Comparison of ENCODE assay signal across 11 cellular contexts in genomic region chr2:200786826-200787225, GRCh38. TPM values are rescaled to one million over a fixed set of nuclear protein-coding genes. Genes with fewer than 3 reads are reported as not detected.
DNase-seq lines count a peak whose midpoint lies in the region; ATAC-seq and TF ChIP-seq lines count a peak whose summit lies in the region.
"Had no signal": no experiment of that assay in that cellular context is flagged by ENCODE, and none has a peak within 500 bp of the region (broad histone marks: within the 10 kb centered on the region; RNA-seq: fewer than 3 reads in every experiment).

No MANE protein-coding gene starts in this region.

- no peak overlapping the region for H3K9ac ChIP-seq in colonic mucosa (ENCODE audit: low read depth in 2 of 2, low read length in 2 of 2)

- H3K4me1 ChIP-seq in colonic mucosa, result no peaks in the 10 kb centered on the region
- peaks cover 0 to 12% of the 10 kb centered on the region in 2 donors for H3K4me1 ChIP-seq in right atrium auricular region

- H3K4me3 Mint-ChIP-seq in nephron, result no peak overlapping the region
- no peak overlapping the region for H3K4me3 Mint-ChIP-seq in WTC11

- no peaks in the 10 kb centered on the region for H3K9me3 ChIP-seq in colonic mucosa
- H3K9me3 ChIP-seq in right atrium auricular region, result no peaks in the 10 kb centered on the region
- H3K9me3 ChIP-seq: upper lobe of left lung had no signal

- peak overlapping the region; percentile 58 to 76 (median 63) for H3K27ac Mint-ChIP-seq in nephron
- H3K27ac Mint-ChIP-seq in WTC11, result no peak overlapping the region

- H3K27me3 ChIP-seq in colonic mucosa, result no peaks in the 10 kb centered on the region
- no peaks in the 10 kb centered on the region for H3K27me3 ChIP-seq in right atrium auricular region
- H3K27me3 ChIP-seq: upper lobe of left lung had no signal

- no peak for TF ChIP-seq CTCF in colonic mucosa (IDR thresholded peaks at IDR 0.05)
- TF ChIP-seq CTCF in nephron (IDR thresholded peaks at IDR 0.05; ENCODE audit: unreplicated experiment in 3 of 3), result no peak
- TF ChIP-seq CTCF in WTC11 (IDR thresholded peaks at IDR 0.05), result no peak
- no peak for TF ChIP-seq CTCF in right atrium auricular region (IDR thresholded peaks at IDR 0.05)

- no peak overlapping the region for H3K4me3 ChIP-seq in colonic mucosa
- H3K4me3 ChIP-seq in right atrium auricular region, result no peak overlapping the region
- H3K4me3 ChIP-seq: upper lobe of left lung had no signal

- CTCF ChIA-PET in WTC11 (lab: Charles Lee), result interaction anchor here (1.6 kb wide), 1 partner anchor 81 kb away, joined by 5 read pairs; no protein-coding TSS in a partner anchor

- H3K27ac ChIP-seq in colonic mucosa (no peak overlapping the region), right atrium auricular region (no peak overlapping the region)

- no peaks in the 10 kb centered on the region for H3K36me3 Mint-ChIP-seq in nephron (ENCODE audit: low read depth)
- no peaks in the 10 kb centered on the region for H3K36me3 Mint-ChIP-seq in WTC11

- TF ChIP-seq POLR2A in erythroblast (IDR thresholded peaks at IDR 0.05; ENCODE audit: low read length), result no peak

- intact Hi-C loops in colonic mucosa (cut with DNase I), result no loop called here

- H3K4me1 Mint-ChIP-seq in nephron (peaks cover 15% of the 10 kb centered on the region), WTC11 (peaks cover 18% of the 10 kb centered on the region)

- ATAC-seq in WTC11 (no peak), HG02970 (IDR thresholded peaks at IDR 0.05; ENCODE audit: low FRiP score, unreplicated experiment) (no peak)

- no peaks in the 10 kb centered on the region for H3K9me3 Mint-ChIP-seq in nephron
- H3K9me3 Mint-ChIP-seq in WTC11, result no peaks in the 10 kb centered on the region

- H3K27me3 Mint-ChIP-seq in nephron (ENCODE audit: low read depth), result peaks cover 3% of the 10 kb centered on the region
- no peaks in the 10 kb centered on the region for H3K27me3 Mint-ChIP-seq in WTC11 (ENCODE audit: low read depth)

- DNase-seq in DMS53 (lab: John Stamatoyannopoulos, UW) (peak; percentile 88), NCI-H1417 treated with DMSO at 0.1 percent for 48 hours (lab: John Stamatoyannopoulos, UW) (peak; percentile 12), colonic mucosa (peak; percentile 44), WTC11 (ENCODE audit: low spot score) (no peak), erythroblast (lab: John Stamatoyannopoulos, UW) (no peak), right atrium auricular region (ENCODE audit: low spot score) (no peak)
- DNase-seq: NCI-H526 treated with DMSO at 0.1 percent for 48 hours, T-helper 9 cell, upper lobe of left lung had no signal

- H3K36me3 ChIP-seq in colonic mucosa, result no peaks in the 10 kb centered on the region
- no peaks in the 10 kb centered on the region for H3K36me3 ChIP-seq in right atrium auricular region
- H3K36me3 ChIP-seq: upper lobe of left lung had no signal

- POLR2A ChIA-PET in WTC11 (lab: Charles Lee), result interaction anchor here (0.9 kb wide), 1 partner anchor 25 kb away, joined by 5 read pairs; no protein-coding TSS in a partner anchor

TF ChIP-seq in WTC11, 78 proteins besides CTCF, POLR2A, EP300 and RAD21:
- TF ChIP-seq FOXK1 (CRISPR knock-in tag; IDR thresholded peaks at IDR 0.05) (no peak), CREB1 (CRISPR knock-in tag; IDR thresholded peaks at IDR 0.05) (no peak), GTF2I (CRISPR knock-in tag; conservative IDR thresholded peaks at IDR 0.05) (no peak)
- TF ChIP-seq, protein P1, sequence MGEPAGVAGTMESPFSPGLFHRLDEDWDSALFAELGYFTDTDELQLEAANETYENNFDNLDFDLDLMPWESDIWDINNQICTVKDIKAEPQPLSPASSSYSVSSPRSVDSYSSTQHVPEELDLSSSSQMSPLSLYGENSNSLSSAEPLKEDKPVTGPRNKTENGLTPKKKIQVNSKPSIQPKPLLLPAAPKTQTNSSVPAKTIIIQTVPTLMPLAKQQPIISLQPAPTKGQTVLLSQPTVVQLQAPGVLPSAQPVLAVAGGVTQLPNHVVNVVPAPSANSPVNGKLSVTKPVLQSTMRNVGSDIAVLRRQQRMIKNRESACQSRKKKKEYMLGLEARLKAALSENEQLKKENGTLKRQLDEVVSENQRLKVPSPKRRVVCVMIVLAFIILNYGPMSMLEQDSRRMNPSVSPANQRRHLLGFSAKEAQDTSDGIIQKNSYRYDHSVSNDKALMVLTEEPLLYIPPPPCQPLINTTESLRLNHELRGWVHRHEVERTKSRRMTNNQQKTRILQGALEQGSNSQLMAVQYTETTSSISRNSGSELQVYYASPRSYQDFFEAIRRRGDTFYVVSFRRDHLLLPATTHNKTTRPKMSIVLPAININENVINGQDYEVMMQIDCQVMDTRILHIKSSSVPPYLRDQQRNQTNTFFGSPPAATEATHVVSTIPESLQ (CRISPR knock-in tag; IDR thresholded peaks at IDR 0.05), result no peak

RNA-seq across cellular contexts. Expression of gene BZW1, which starts 24.9 kb away (rescaled TPM):
- 100 to 1,000 TPM; 253 to 257 TPM for total RNA-seq in colonic mucosa
- total RNA-seq in WTC11 (2021), result 191 to 255 TPM (median 208 TPM) in 3 replicates
- total RNA-seq in right atrium auricular region, result 100 to 1,000 TPM in 1 of 2 donors, 10 to 100 TPM in 1; 58.0 to 131 TPM

Comparison
In these comparisons a context has a peak if more than half of its experiments do, and no peak if none do; other contexts are left out.
1. DNase-seq: peak in DMS53 (single experiment), NCI-H1417 treated with DMSO at 0.1 percent for 48 hours (single experiment) and colonic mucosa (single experiment); none in WTC11 (single experiment), erythroblast (0 of 2) and right atrium auricular region (single experiment).